1 cellular context compared by ENCODE assay signal in genomic region chr1:32247452-32247851, GRCh38.
TF ChIP-seq lines count a peak whose summit lies in the region.

No MANE protein-coding gene starts in this region.

TF ChIP-seq in WTC11, 78 proteins besides CTCF, POLR2A, EP300 and RAD21 (continued from another document):
- TF ChIP-seq, protein P1, sequence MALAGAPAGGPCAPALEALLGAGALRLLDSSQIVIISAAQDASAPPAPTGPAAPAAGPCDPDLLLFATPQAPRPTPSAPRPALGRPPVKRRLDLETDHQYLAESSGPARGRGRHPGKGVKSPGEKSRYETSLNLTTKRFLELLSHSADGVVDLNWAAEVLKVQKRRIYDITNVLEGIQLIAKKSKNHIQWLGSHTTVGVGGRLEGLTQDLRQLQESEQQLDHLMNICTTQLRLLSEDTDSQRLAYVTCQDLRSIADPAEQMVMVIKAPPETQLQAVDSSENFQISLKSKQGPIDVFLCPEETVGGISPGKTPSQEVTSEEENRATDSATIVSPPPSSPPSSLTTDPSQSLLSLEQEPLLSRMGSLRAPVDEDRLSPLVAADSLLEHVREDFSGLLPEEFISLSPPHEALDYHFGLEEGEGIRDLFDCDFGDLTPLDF (CRISPR knock-in tag; IDR thresholded peaks at IDR 0.05): 0 out of 2 replicates have a peak, but pooled peaks have one; percentile 22
